ENCODE assay signal across 17 cellular contexts in the genomic region with DNA sequence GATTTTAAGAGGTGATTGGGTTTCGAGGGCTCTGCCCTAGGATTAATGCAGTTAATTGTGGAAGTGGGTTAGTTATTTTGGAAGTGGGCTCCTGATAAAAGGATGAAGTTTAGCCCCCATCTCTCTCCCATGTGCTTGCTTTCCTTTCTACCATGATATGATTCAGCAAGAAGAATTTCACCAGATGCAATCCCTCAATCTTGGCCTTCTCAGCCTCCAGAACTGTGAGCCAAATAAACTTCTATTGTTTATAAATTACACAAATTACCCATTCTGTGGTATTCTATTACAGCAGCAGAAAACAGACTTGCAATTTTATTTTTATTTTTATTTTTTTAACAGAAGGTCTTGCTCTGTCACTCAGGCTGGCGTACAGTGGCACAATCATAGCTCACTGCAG.
"Had no signal": no experiment of that assay in that cellular context is flagged by ENCODE, and none has a peak within 500 bp of the region (broad histone marks: within the 10 kb centered on the region; RNA-seq: fewer than 3 reads in every experiment).

No MANE protein-coding gene starts in this region.

- H3K27me3 ChIP-seq: brain microvascular endothelial cell, gastrocnemius medialis, heart left ventricle, pancreas, thyroid gland had no signal

- H3K9me3 Mint-ChIP-seq: effector memory CD8-positive, alpha-beta T cell had no signal

- H3K4me1 Mint-ChIP-seq: naive thymus-derived CD4-positive, alpha-beta T cell had no signal

- H3K27ac ChIP-seq: brain microvascular endothelial cell, epithelial cell of prostate, gastrocnemius medialis, heart left ventricle, pancreas, thyroid gland had no signal

- H3K27me3 Mint-ChIP-seq: activated naive CD8-positive, alpha-beta T cell had no signal

- H3K36me3 ChIP-seq: brain microvascular endothelial cell, gastrocnemius medialis, heart left ventricle, pancreas, thyroid gland had no signal

- H3K36me3 Mint-ChIP-seq: activated naive CD8-positive, alpha-beta T cell; naive thymus-derived CD4-positive, alpha-beta T cell had no signal

- H3K4me3 ChIP-seq: gastrocnemius medialis, heart left ventricle, pancreas, thyroid gland had no signal

- H3K27ac Mint-ChIP-seq: activated naive CD8-positive, alpha-beta T cell; effector memory CD8-positive, alpha-beta T cell; naive thymus-derived CD4-positive, alpha-beta T cell; stimulated activated memory B cell treated with anti-CD40 and anti-IgM and Interleukin-4, amounts not matched to agents 10 μg/mL and 1 μg/mL and 100 μg/mL, for 72 hours had no signal

- H3K4me3 Mint-ChIP-seq: activated naive CD8-positive, alpha-beta T cell; effector memory CD8-positive, alpha-beta T cell; naive thymus-derived CD4-positive, alpha-beta T cell; stimulated activated memory B cell treated with anti-CD40 and anti-IgM and Interleukin-4, amounts not matched to agents 10 μg/mL and 1 μg/mL and 100 μg/mL, for 72 hours had no signal

- H3K4me1 ChIP-seq: pancreas, thyroid gland had no signal

- H3K9me3 ChIP-seq: gastrocnemius medialis, pancreas, thyroid gland had no signal

- ATAC-seq: effector memory CD8-positive, alpha-beta T cell; gastrocnemius medialis; heart left ventricle; left colon; naive thymus-derived CD4-positive, alpha-beta T cell; pancreas; stimulated activated memory B cell treated with anti-CD40 and anti-IgM and Interleukin-4, amounts not matched to agents 10 μg/mL and 1 μg/mL and 100 μg/mL, for 72 hours had no signal

- DNase-seq: activated CD4-positive, alpha-beta T cell treated with anti-CD3 and anti-CD28 coated beads, Interleukin-2, amount 50 U/mL, for 1 hour; activated CD4-positive, CD25-positive, alpha-beta regulatory T cell; activated CD8-positive, alpha-beta memory T cell treated with anti-CD3 and anti-CD28 coated beads for 24 hours; activated gamma-delta T cell treated with Interleukin-2 at 50 U/mL for 16 hours; brain microvascular endothelial cell; dermis blood vessel endothelial cell; effector memory CD8-positive, alpha-beta T cell; gastrocnemius medialis; heart left ventricle; left colon; naive thymus-derived CD4-positive, alpha-beta T cell; pancreas; stimulated activated CD4-positive, alpha-beta T cell treated with anti-CD3 and anti-CD28 coated beads, Interleukin-2, amount 100 ng/mL, for 48 hours; thyroid gland had no signal
